ENCODE assay signal across 16 cellular contexts in genomic region chr2:202883987-202884675, GRCh38. TPM values are rescaled to one million over a fixed set of nuclear protein-coding genes. Genes with fewer than 3 reads are reported as not detected.
DNase-seq lines count a peak whose midpoint lies in the region; ATAC-seq and TF ChIP-seq lines count a peak whose summit lies in the region.
"Had no signal": no experiment of that assay in that cellular context is flagged by ENCODE, and none has a peak within 500 bp of the region (broad histone marks: within the 10 kb centered on the region; RNA-seq: fewer than 3 reads in every experiment).

No MANE protein-coding gene starts in this region.

- no peaks in the 10 kb centered on the region for H3K9me3 ChIP-seq in OCI-LY7 (ENCODE audit: low read length)
- H3K9me3 ChIP-seq: gastrocnemius medialis, suprapubic skin had no signal

- no peak overlapping the region for H3K4me2 ChIP-seq in OCI-LY7 (ENCODE audit: low read length)

- H3K79me2 ChIP-seq in OCI-LY7 (ENCODE audit: insufficient read depth, low read depth, low read length), result no peaks in the 10 kb centered on the region

- DNase-seq in ELR (ENCODE audit: low read depth), result peak; percentile 81
- no peak for DNase-seq in OCI-LY7 (ENCODE audit: low spot score)
- DNase-seq in dermis blood vessel endothelial cell, result peak; percentile 19
- DNase-seq in retinal pigment epithelial cell (ENCODE audit: low read depth), result no peak
- no peak for DNase-seq in NCI-H69 (lab: John Stamatoyannopoulos, UW)
- DNase-seq in DMS 273 treated with DMSO at 0.1 percent for 48 hours (lab: John Stamatoyannopoulos, UW), result no peak
- DNase-seq: activated CD4-positive, alpha-beta T cell treated with anti-CD3 and anti-CD28 coated beads for 4 hours; activated naive CD4-positive, alpha-beta T cell treated with anti-CD3 and anti-CD28 coated beads, Interleukin-2, amount 50 U/mL, for 16 hours; CD8-positive, alpha-beta T cell; gastrocnemius medialis; naive thymus-derived CD4-positive, alpha-beta T cell; NCI-H1092 treated with DMSO at 0.1 percent for 48 hours; NCI-H2171; SHP77 had no signal

- POLR2A ChIA-PET in OCI-LY7 (lab: Charles Lee), result interaction anchor here (0.6 kb wide), 1 partner anchor 263 kb away, joined by 5 read pairs; no protein-coding TSS in a partner anchor

- BruUV-seq in OCI-LY7 (replicated peaks; lab: Mats Ljungman, UMichigan), result TSS peak; percentile 18

- H3K4me3 ChIP-seq in OCI-LY7 (ENCODE audit: low read depth, low read length, poor library complexity, severe bottlenecking), result no peak overlapping the region
- H3K4me3 ChIP-seq in retinal pigment epithelial cell (ENCODE audit: low read length), result no peak overlapping the region
- H3K4me3 ChIP-seq: gastrocnemius medialis, suprapubic skin had no signal

- no peaks in the 10 kb centered on the region for H4K20me1 ChIP-seq in OCI-LY7 (ENCODE audit: insufficient read depth, low read length)

- H3K36me3 ChIP-seq in OCI-LY7 (ENCODE audit: insufficient read depth, low read length), result peaks cover 90% of the 10 kb centered on the region

- no peak overlapping the region for H3K27ac ChIP-seq in OCI-LY7 (ENCODE audit: low read depth, low read length, poor library complexity, severe bottlenecking)
- H3K27ac ChIP-seq: suprapubic skin had no signal

- intact Hi-C loops in OCI-LY7 (cut with micrococcal nuclease; ENCODE audit: unreplicated experiment), result no loop called here

- no peak for ATAC-seq in HG02642 (IDR thresholded peaks at IDR 0.05; ENCODE audit: poor library complexity, unreplicated experiment)
- ATAC-seq: CD8-positive, alpha-beta T cell; gastrocnemius medialis; naive thymus-derived CD4-positive, alpha-beta T cell had no signal

- H2AFZ ChIP-seq in OCI-LY7 (ENCODE audit: low read length), result no peak overlapping the region

- no peaks in the 10 kb centered on the region for H3K9me2 ChIP-seq in OCI-LY7 (ENCODE audit: insufficient read depth, low read length)

- no peaks in the 10 kb centered on the region for H3K4me1 ChIP-seq in OCI-LY7 (ENCODE audit: insufficient read depth, low read length, poor library complexity, severe bottlenecking)
- H3K4me1 ChIP-seq: gastrocnemius medialis, suprapubic skin had no signal

- CTCF ChIA-PET in OCI-LY7 (lab: Charles Lee; ENCODE audit: unreplicated experiment), result no interaction called here

- TF ChIP-seq CTCF in OCI-LY7 (conservative IDR thresholded peaks at IDR 0.05; ENCODE audit: low read length), result peak; percentile 19; the same call in 1 of the 2 replicates
- peak; percentile 5 for TF ChIP-seq CTCF in retinal pigment epithelial cell (conservative IDR thresholded peaks at IDR 0.05; ENCODE audit: low read depth, low read length)

RNA-seq across cellular contexts. Expression of gene ICA1L, which starts 12.6 kb away (rescaled TPM):
- total RNA-seq in OCI-LY7 (2014; rRNA removed; shearing (Covaris generic)), result 3.8 and 5.2 TPM in 2 replicates
- total RNA-seq in OCI-LY7 (2022) (11.1 and 12.0 TPM in 2 replicates), dermis blood vessel endothelial cell (1.2 and 1.5 TPM in 2 replicates)

RNA-seq across cellular contexts. Expression of gene WDR12, which starts 27.3 kb away (rescaled TPM):
- total RNA-seq in OCI-LY7 (2014; rRNA removed; shearing (Covaris generic)), result 38.4 and 54.1 TPM in 2 replicates
- 82.2 and 91.4 TPM in 2 replicates for total RNA-seq in OCI-LY7 (2022)
- 30.4 and 34.7 TPM in 2 replicates for total RNA-seq in dermis blood vessel endothelial cell

RNA-seq across cellular contexts. Expression of gene CARF, which starts 27.9 kb away (rescaled TPM):
- 12.5 and 14.7 TPM in 2 replicates for total RNA-seq in OCI-LY7 (2014; rRNA removed; shearing (Covaris generic))
- 17.5 and 21.4 TPM in 2 replicates for total RNA-seq in OCI-LY7 (2022)
- total RNA-seq in dermis blood vessel endothelial cell, result 3.4 and 5.6 TPM in 2 replicates

Comparison
In these comparisons a context has a peak if more than half of its experiments do, and no peak if none do; other contexts are left out.
1. DNase-seq: peak in ELR (single experiment) and dermis blood vessel endothelial cell (single experiment); none in OCI-LY7 (single experiment), retinal pigment epithelial cell (single experiment), NCI-H69 (single experiment) and DMS 273 treated with DMSO at 0.1 percent for 48 hours (single experiment).